In the genomic region with DNA sequence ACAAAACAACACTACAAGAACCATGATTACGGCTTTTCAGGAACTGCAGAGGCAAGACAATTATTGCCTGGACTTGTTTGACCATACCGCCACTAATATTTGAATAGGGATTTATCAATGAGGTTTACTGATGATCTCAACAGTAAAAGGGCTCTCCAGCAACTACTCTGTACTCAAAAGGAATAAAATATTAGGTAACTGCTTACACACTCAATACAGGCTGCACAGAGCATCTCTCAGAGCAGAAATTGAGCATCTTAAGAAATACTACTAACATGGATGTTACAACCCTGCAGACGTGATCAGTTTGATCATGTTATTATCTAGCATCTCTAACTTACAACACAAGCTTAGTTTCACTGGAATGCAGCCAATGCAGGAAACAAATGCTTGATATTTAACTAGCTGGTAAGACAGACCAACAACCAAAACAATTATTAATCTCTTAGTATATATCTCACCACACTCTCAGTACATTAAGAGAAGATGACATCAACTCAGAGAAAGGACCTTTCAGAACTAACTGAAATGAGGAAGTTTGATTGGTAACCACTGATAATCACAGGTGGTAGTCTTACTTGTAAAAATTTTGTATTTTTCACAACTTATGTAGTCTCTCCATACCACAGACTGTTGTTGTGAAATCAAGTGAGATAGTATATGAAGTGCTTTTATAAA, we compare ENCODE assay signal across 8 cellular contexts. TPM values are rescaled to one million over a fixed set of nuclear protein-coding genes. Genes with fewer than 3 reads are reported as not detected.
DNase-seq lines count a peak whose midpoint lies in the region; ATAC-seq lines count a peak whose summit lies in the region.

No MANE protein-coding gene starts in this region.

- H3K36me3 Mint-ChIP-seq in naive thymus-derived CD8-positive, alpha-beta T cell, result peaks cover 0 to 35% (median 2%) of the 10 kb centered on the region in 3 donors

- H3K4me1 Mint-ChIP-seq in naive thymus-derived CD8-positive, alpha-beta T cell, result peaks cover 40 to 70% (median 64%) of the 10 kb centered on the region in 4 donors

- H3K4me3 Mint-ChIP-seq in naive thymus-derived CD8-positive, alpha-beta T cell, result peak overlapping the region in 8 of 10 donors; percentile 1 to 51 (median 34)

- intact Hi-C loops in posterior vena cava (cut with DNase I), result no loop called here
- intact Hi-C loops in head of caudate nucleus (cut with DNase I), result no loop called here

- DNase-seq in RPMI8226 (peak; percentile 9), NCI-H2029 (lab: John Stamatoyannopoulos, UW) (no peak), posterior vena cava (ENCODE audit: low spot score) (no peak), head of caudate nucleus (no peak), midbrain (lab: John Stamatoyannopoulos, UW) (no peak)
- DNase-seq in naive thymus-derived CD8-positive, alpha-beta T cell, result no peak

- peak; percentile 54 for ATAC-seq in GM18873 (IDR thresholded peaks at IDR 0.05; ENCODE audit: low FRiP score, unreplicated experiment)
- ATAC-seq in HG02981 (IDR thresholded peaks at IDR 0.05; ENCODE audit: unreplicated experiment), result peak; percentile 83
- ATAC-seq in naive thymus-derived CD8-positive, alpha-beta T cell, result no peak

- no peaks in the 10 kb centered on the region for H3K27me3 Mint-ChIP-seq in naive thymus-derived CD8-positive, alpha-beta T cell

- H3K27ac Mint-ChIP-seq in naive thymus-derived CD8-positive, alpha-beta T cell, result peak overlapping the region in 4 of 10 donors; percentile 36 to 68 (median 52)

- POLR2A ChIA-PET in naive thymus-derived CD8-positive, alpha-beta T cell (lab: Charles Lee), result interaction anchor here (0.9 kb wide), 1 partner anchor 15 kb away, joined by 3 read pairs; no protein-coding TSS in a partner anchor

- H3K9me3 Mint-ChIP-seq in naive thymus-derived CD8-positive, alpha-beta T cell, result no peaks in the 10 kb centered on the region

RNA-seq across cellular contexts. Expression of a gene that starts 52.2 kb away (rescaled TPM):
- 100 to 1,000 TPM; 175 to 189 TPM for total RNA-seq in naive thymus-derived CD8-positive, alpha-beta T cell
- 100 to 1,000 TPM in 2 of 3 donors, 10 to 100 TPM in 1; 94.0 to 126 (median 113) TPM for polyA plus RNA-seq in naive thymus-derived CD8-positive, alpha-beta T cell
- total RNA-seq in posterior vena cava, result 10 to 100 TPM; 73.2 to 87.9 TPM

Comparison
In these comparisons a context has a peak if more than half of its experiments do, and no peak if none do; other contexts are left out.
1. ATAC-seq: peak in GM18873 (single experiment) and HG02981 (single experiment); none in naive thymus-derived CD8-positive, alpha-beta T cell (0 of 2).